In the genomic region with DNA sequence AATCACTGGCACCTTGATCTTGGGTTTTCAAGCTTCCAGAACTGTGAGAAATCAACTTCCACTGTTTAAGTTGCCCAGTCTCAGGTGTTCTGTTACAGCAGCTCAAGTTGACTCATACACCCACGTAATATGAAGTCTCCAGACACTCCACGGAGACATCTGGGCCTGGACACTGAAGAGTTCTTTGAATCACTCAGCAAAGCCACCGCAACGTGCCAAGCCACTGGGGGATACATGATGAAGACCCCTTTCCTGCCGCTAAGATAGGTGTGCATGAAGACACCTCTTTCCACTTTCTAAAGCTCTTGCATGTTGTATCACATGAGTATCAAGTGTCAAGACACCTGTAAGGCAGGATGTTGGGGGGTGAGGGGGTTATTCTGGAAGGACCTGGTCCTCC, we compare ENCODE assay signal across 11 cellular contexts.
"Had no signal": no experiment of that assay in that cellular context is flagged by ENCODE, and none has a peak within 500 bp of the region (broad histone marks: within the 10 kb centered on the region; RNA-seq: fewer than 3 reads in every experiment).

No MANE protein-coding gene starts in this region.

- H3K36me3 Mint-ChIP-seq: activated naive CD8-positive, alpha-beta T cell treated with anti-CD3 and anti-CD28 coated beads for 36 hours; natural killer cell; WTC11 had no signal

- H3K4me1 Mint-ChIP-seq: activated naive CD8-positive, alpha-beta T cell treated with anti-CD3 and anti-CD28 coated beads for 36 hours; central memory CD8-positive, alpha-beta T cell; natural killer cell; stimulated activated naive B cell treated with anti-CD40 and anti-IgM and Interleukin-4, amounts not matched to agents 10 μg/mL and 1 μg/mL and 100 μg/mL, for 72 hours had no signal

- DNase-seq: activated naive CD8-positive, alpha-beta T cell treated with anti-CD3 and anti-CD28 coated beads for 36 hours; foreskin keratinocyte; midbrain; stimulated activated CD4-positive, alpha-beta T cell treated with anti-CD3 and anti-CD28 coated beads, Interleukin-15, amount 100 ng/mL, for 24 hours; stimulated activated naive B cell treated with anti-CD40 and anti-IgM and Interleukin-4, amounts not matched to agents 10 μg/mL and 1 μg/mL and 100 μg/mL, for 72 hours; T-helper 1 cell had no signal

- H3K27me3 Mint-ChIP-seq: activated naive CD8-positive, alpha-beta T cell treated with anti-CD3 and anti-CD28 coated beads for 36 hours had no signal

- H3K27ac Mint-ChIP-seq: activated naive CD8-positive, alpha-beta T cell treated with anti-CD3 and anti-CD28 coated beads for 36 hours; natural killer cell; stimulated activated naive B cell treated with anti-CD40 and anti-IgM and Interleukin-4, amounts not matched to agents 10 μg/mL and 1 μg/mL and 100 μg/mL, for 72 hours; WTC11 had no signal

- H3K4me3 Mint-ChIP-seq: activated naive CD8-positive, alpha-beta T cell treated with anti-CD3 and anti-CD28 coated beads for 36 hours; central memory CD8-positive, alpha-beta T cell; natural killer cell; stimulated activated naive B cell treated with anti-CD40 and anti-IgM and Interleukin-4, amounts not matched to agents 10 μg/mL and 1 μg/mL and 100 μg/mL, for 72 hours; WTC11 had no signal

- ATAC-seq: foreskin keratinocyte; pancreas; right lobe of liver; stimulated activated naive B cell treated with anti-CD40 and anti-IgM and Interleukin-4, amounts not matched to agents 10 μg/mL and 1 μg/mL and 100 μg/mL, for 72 hours; WTC11 had no signal
